In the genomic region with DNA sequence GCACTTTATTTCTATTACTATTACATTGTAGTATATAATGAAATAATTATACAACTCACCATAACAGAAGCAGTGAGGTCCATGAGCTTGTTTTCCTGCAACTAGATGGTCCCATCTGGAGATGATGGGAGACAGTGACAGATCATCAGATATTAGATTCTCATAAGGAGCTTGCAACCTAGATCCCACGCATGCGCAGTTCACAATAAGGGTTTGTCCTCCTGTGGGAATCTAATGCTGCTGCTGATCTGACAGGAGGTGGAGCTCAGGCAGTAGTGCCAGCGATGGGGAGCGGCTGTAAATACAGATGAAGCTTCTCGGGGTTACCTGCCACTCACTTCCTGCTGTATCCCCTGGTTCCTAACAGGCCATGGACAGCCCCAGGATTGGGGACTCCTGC, we compare ENCODE assay signal across 21 cellular contexts.
"Had no signal": no experiment of that assay in that cellular context is flagged by ENCODE, and none has a peak within 500 bp of the region (broad histone marks: within the 10 kb centered on the region; RNA-seq: fewer than 3 reads in every experiment).

No MANE protein-coding gene starts in this region.

- H3K36me3 ChIP-seq: heart left ventricle, neural progenitor cell, ovary, right atrium auricular region, sigmoid colon, thoracic aorta, transverse colon had no signal

- H3K27ac ChIP-seq: coronary artery, heart left ventricle, neural progenitor cell, ovary, right atrium auricular region, skin epidermis, thoracic aorta, transverse colon had no signal

- H3K4me1 ChIP-seq: right atrium auricular region, sigmoid colon, transverse colon had no signal

- DNase-seq: effector CD4-positive, alpha-beta T cell; endodermal cell; erythroblast; heart left ventricle; hypothalamus; midbrain; nucleus accumbens; ovary; sigmoid colon; stimulated activated CD4-positive, alpha-beta T cell treated with anti-CD3 and anti-CD28 coated beads, Interleukin-2, amount 100 ng/mL, for 24 hours; stimulated activated CD4-positive, alpha-beta T cell treated with anti-CD3 and anti-CD28 coated beads, Interleukin-4, amount 100 ng/mL, for 4 hours; stimulated activated naive B cell treated with anti-CD40 and anti-IgM and Interleukin-4, amounts not matched to agents 10 μg/mL and 1 μg/mL and 100 μg/mL, for 72 hours; stimulated activated naive CD8-positive, alpha-beta T cell treated with anti-CD3 and anti-CD28 coated beads, Interleukin-15, amount 100 ng/mL, for 72 hours; transverse colon had no signal

- H3K9me3 ChIP-seq: heart left ventricle, ovary, right atrium auricular region, sigmoid colon, thoracic aorta, transverse colon had no signal

- H3K4me3 ChIP-seq: coronary artery, heart left ventricle, neural progenitor cell, ovary, right atrium auricular region, sigmoid colon, skin epidermis, thoracic aorta, transverse colon had no signal

- ATAC-seq: left lobe of liver; natural killer cell treated with Interleukin-12 subunit alpha and Interleukin-12 subunit beta and Interleukin-15 and Interleukin-18, amount 100 ng/mL, for 72 hours; stimulated activated naive B cell treated with anti-CD40 and anti-IgM and Interleukin-4, amounts not matched to agents 10 μg/mL and 1 μg/mL and 100 μg/mL, for 72 hours; stimulated activated naive CD8-positive, alpha-beta T cell treated with anti-CD3 and anti-CD28 coated beads, Interleukin-15, amount 100 ng/mL, for 72 hours had no signal

- H3K27me3 ChIP-seq: heart left ventricle, neural progenitor cell, ovary, right atrium auricular region, sigmoid colon, transverse colon had no signal
